ENCODE assay signal across 26 cellular contexts in the genomic region with DNA sequence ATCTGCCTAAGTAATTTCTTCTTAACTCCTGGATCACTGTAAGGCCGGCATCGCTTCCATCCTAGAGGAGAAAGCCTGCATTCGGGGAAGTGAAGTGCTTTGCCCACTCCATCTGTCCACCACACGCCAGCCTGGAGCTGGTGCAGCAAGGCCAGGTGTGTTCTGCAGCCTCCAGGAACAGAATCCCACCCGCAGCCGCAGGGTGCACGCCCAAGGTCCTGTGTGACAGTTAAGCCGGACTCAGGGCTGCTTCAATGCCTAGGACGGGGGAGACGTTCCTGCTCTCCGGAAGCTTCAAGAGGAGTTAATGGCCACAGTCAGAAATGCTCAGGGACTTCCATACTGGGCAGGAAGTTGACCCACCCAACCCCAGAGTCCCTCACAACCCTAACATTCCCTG.
"Had no signal": no experiment of that assay in that cellular context is flagged by ENCODE, and none has a peak within 500 bp of the region (broad histone marks: within the 10 kb centered on the region; RNA-seq: fewer than 3 reads in every experiment).

No MANE protein-coding gene starts in this region.

- FAIRE-seq: K562 had no signal

- H3K4me3 ChIP-seq: K562, Peyer's patch, SJCRH30 had no signal

- H3K36me3 ChIP-seq: Peyer's patch, SJCRH30, WERI-Rb-1 had no signal

- H3K27ac Mint-ChIP-seq: activated CD4-positive, alpha-beta T cell treated with anti-CD3 and anti-CD28 coated beads for 36 hours; activated CD8-positive, alpha-beta T cell treated with anti-CD3 and anti-CD28 coated beads for 36 hours; activated naive CD8-positive, alpha-beta T cell had no signal

- DNase-seq: activated CD4-positive, alpha-beta T cell treated with anti-CD3 and anti-CD28 coated beads for 36 hours; activated CD8-positive, alpha-beta memory T cell treated with anti-CD3 and anti-CD28 coated beads, Interleukin-2, amount 50 U/mL, for 48 hours; activated CD8-positive, alpha-beta T cell treated with anti-CD3 and anti-CD28 coated beads for 36 hours; activated naive CD4-positive, alpha-beta T cell treated with Interleukin-2 at 50 U/mL for 16 hours; activated T-cell treated with anti-CD3 and anti-CD28 coated beads, Interleukin-2, amount 50 U/mL, for 1 hour; amygdala; Karpas-422; MM.1S; NCI-H1105; NCI-H1436; NCI-H1694 treated with DMSO at 0.1 percent for 48 hours; NCI-H2029 treated with DMSO at 0.1 percent for 48 hours; NCI-H345; NCI-H510A; NCI-H526 treated with DMSO at 0.1 percent for 48 hours; NK-92 treated with Interleukin-12 subunit alpha and Interleukin-12 subunit beta, amount 100 ng/mL, for 24 hours; OCI-M1; Peyer's patch; Right ventricle myocardium superior; SJCRH30; T-helper 1 cell; WERI-Rb-1 had no signal

- H3K4me3 Mint-ChIP-seq: activated CD4-positive, alpha-beta T cell treated with anti-CD3 and anti-CD28 coated beads for 36 hours; activated CD8-positive, alpha-beta T cell treated with anti-CD3 and anti-CD28 coated beads for 36 hours; activated naive CD8-positive, alpha-beta T cell had no signal

- H3K36me3 Mint-ChIP-seq: activated naive CD8-positive, alpha-beta T cell had no signal

- H3K27me3 ChIP-seq: Peyer's patch, SJCRH30 had no signal

- H3K4me1 ChIP-seq: Peyer's patch had no signal

- ATAC-seq: activated CD4-positive, alpha-beta T cell treated with anti-CD3 and anti-CD28 coated beads for 36 hours; activated CD8-positive, alpha-beta T cell treated with anti-CD3 and anti-CD28 coated beads for 36 hours; K562 had no signal

- H3K9me3 Mint-ChIP-seq: activated CD8-positive, alpha-beta T cell treated with anti-CD3 and anti-CD28 coated beads for 36 hours had no signal

- H3K4me1 Mint-ChIP-seq: activated CD4-positive, alpha-beta T cell treated with anti-CD3 and anti-CD28 coated beads for 36 hours had no signal

- H3K9ac ChIP-seq: SK-N-SH had no signal

- H3K4me2 ChIP-seq: SK-N-SH had no signal

- H3K27ac ChIP-seq: Peyer's patch, RWPE1, SJCRH30, WERI-Rb-1 had no signal

- H3K9me3 ChIP-seq: Peyer's patch, SJCRH30, SK-N-SH had no signal
